In genomic region chr3:40417845-40418543, GRCh38 we compare ENCODE assay signal across 1 cellular context.
TF ChIP-seq lines count a peak whose summit lies in the region.

No MANE protein-coding gene starts in this region.

TF ChIP-seq in GM23338, 12 proteins besides CTCF, POLR2A, EP300 and RAD21 (continued from another document):
- TF ChIP-seq ZNF462 (CRISPR knock-in tag; IDR thresholded peaks at IDR 0.05) (no peak), NANOG (IDR thresholded peaks at IDR 0.05; ENCODE audit: borderline replicate concordance) (no peak), CREB1 (CRISPR knock-in tag; IDR thresholded peaks at IDR 0.05; ENCODE audit: low read depth) (no peak), ZNF331 (CRISPR knock-in tag; IDR thresholded peaks at IDR 0.05; ENCODE audit: low read depth) (no peak), EZH2phosphoT487 (IDR thresholded peaks at IDR 0.05; ENCODE audit: unreplicated experiment) (no peak), POLR2AphosphoS5 (IDR thresholded peaks at IDR 0.05; ENCODE audit: low read depth) (no peak), REST (IDR thresholded peaks at IDR 0.05; ENCODE audit: unreplicated experiment) (no peak), EZH2 (IDR thresholded peaks at IDR 0.05; ENCODE audit: low read depth, unreplicated experiment) (no peak), ZNF114 (CRISPR knock-in tag; IDR thresholded peaks at IDR 0.05) (no peak)
